Comparison of ENCODE assay signal across 31 cellular contexts in the genomic region with DNA sequence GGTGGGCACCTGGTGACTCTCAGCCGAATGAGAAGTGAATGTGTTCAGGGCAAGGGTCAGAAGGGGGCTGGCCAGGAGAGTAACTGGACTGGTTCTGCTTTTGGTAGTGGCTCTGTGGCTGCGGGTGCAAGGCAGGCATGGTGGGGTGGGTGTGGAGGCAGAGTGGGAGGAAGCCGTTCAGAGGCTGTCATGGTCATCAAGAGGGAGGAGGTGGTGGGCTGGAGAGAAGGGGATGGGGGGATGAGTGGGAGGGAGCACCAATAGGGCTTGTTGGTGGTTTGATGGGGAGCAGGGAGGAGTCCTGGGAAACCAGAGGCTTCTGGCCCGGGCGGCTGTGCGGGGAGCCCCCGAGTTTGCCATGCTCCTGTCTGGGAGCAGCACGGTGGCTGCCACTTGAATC. TPM values are rescaled to one million over a fixed set of nuclear protein-coding genes. Genes with fewer than 3 reads are reported as not detected.
"Had no signal": no experiment of that assay in that cellular context is flagged by ENCODE, and none has a peak within 500 bp of the region (broad histone marks: within the 10 kb centered on the region; RNA-seq: fewer than 3 reads in every experiment).

No MANE protein-coding gene starts in this region.

- H3K9me3 ChIP-seq: testis, thyroid gland, uterus had no signal

- ATAC-seq: stimulated activated effector memory CD8-positive, alpha-beta T cell treated with anti-CD3 and anti-CD28 coated beads, Interleukin-12 subunit alpha, Interleukin-12 subunit beta, amount 100 ng/mL, for 72 hours; stimulated activated memory B cell treated with anti-CD40 and anti-IgM and Interleukin-4, amounts not matched to agents 10 μg/mL and 1 μg/mL and 100 μg/mL, for 72 hours; stimulated activated naive B cell treated with anti-CD40 and anti-IgM and Interleukin-4, amounts not matched to agents 10 μg/mL and 1 μg/mL and 100 μg/mL, for 72 hours; stimulated activated naive CD8-positive, alpha-beta T cell treated with anti-CD3 and anti-CD28 coated beads, Interleukin-15, amount 100 ng/mL, for 72 hours; stimulated activated naive CD8-positive, alpha-beta T cell treated with anti-CD3 and anti-CD28 coated beads, Interleukin-15, Interleukin-2, amounts not matched to agents 100 U/mL and 50 U/mL, for 24 hours; upper lobe of right lung had no signal

- H3K4me3 Mint-ChIP-seq: stimulated activated effector memory CD8-positive, alpha-beta T cell treated with anti-CD3 and anti-CD28 coated beads, Interleukin-12 subunit alpha, Interleukin-12 subunit beta, amount 100 ng/mL, for 72 hours; stimulated activated memory B cell treated with anti-CD40 and anti-IgM and Interleukin-4, amounts not matched to agents 10 μg/mL and 1 μg/mL and 100 μg/mL, for 72 hours; stimulated activated naive B cell treated with anti-CD40 and anti-IgM and Interleukin-4, amounts not matched to agents 10 μg/mL and 1 μg/mL and 100 μg/mL, for 72 hours; stimulated activated naive CD8-positive, alpha-beta T cell treated with anti-CD3 and anti-CD28 coated beads, Interleukin-15, amount 100 ng/mL, for 72 hours; stimulated activated naive CD8-positive, alpha-beta T cell treated with anti-CD3 and anti-CD28 coated beads, Interleukin-15, Interleukin-2, amounts not matched to agents 100 ng/mL and 50 ng/mL, for 24 hours; type B pancreatic cell had no signal

- H3K36me3 Mint-ChIP-seq: stimulated activated effector memory CD8-positive, alpha-beta T cell treated with anti-CD3 and anti-CD28 coated beads, Interleukin-12 subunit alpha, Interleukin-12 subunit beta, amount 100 ng/mL, for 72 hours; type B pancreatic cell had no signal

- H3K27me3 ChIP-seq: testis, thyroid gland, transverse colon, upper lobe of left lung, upper lobe of right lung, uterus, vagina had no signal

- H3K4me1 Mint-ChIP-seq: stimulated activated effector memory CD8-positive, alpha-beta T cell treated with anti-CD3 and anti-CD28 coated beads, Interleukin-12 subunit alpha, Interleukin-12 subunit beta, amount 100 ng/mL, for 72 hours; stimulated activated memory B cell treated with anti-CD40 and anti-IgM and Interleukin-4, amounts not matched to agents 10 μg/mL and 1 μg/mL and 100 μg/mL, for 72 hours; stimulated activated naive B cell treated with anti-CD40 and anti-IgM and Interleukin-4, amounts not matched to agents 10 μg/mL and 1 μg/mL and 100 μg/mL, for 72 hours; stimulated activated naive CD8-positive, alpha-beta T cell treated with anti-CD3 and anti-CD28 coated beads, Interleukin-15, amount 100 ng/mL, for 72 hours had no signal

- H3K27ac Mint-ChIP-seq: stimulated activated effector memory CD8-positive, alpha-beta T cell treated with anti-CD3 and anti-CD28 coated beads, Interleukin-12 subunit alpha, Interleukin-12 subunit beta, amount 100 ng/mL, for 72 hours; stimulated activated memory B cell treated with anti-CD40 and anti-IgM and Interleukin-4, amounts not matched to agents 10 μg/mL and 1 μg/mL and 100 μg/mL, for 72 hours; stimulated activated naive B cell treated with anti-CD40 and anti-IgM and Interleukin-4, amounts not matched to agents 10 μg/mL and 1 μg/mL and 100 μg/mL, for 72 hours; stimulated activated naive CD8-positive, alpha-beta T cell treated with anti-CD3 and anti-CD28 coated beads, Interleukin-15, amount 100 ng/mL, for 72 hours; stimulated activated naive CD8-positive, alpha-beta T cell treated with anti-CD3 and anti-CD28 coated beads, Interleukin-15, Interleukin-2, amounts not matched to agents 100 ng/mL and 50 ng/mL, for 24 hours; type B pancreatic cell had no signal

- DNase-seq: stimulated activated CD4-positive, alpha-beta T cell treated with anti-CD3 and anti-CD28 coated beads, Interleukin-2, amount 100 ng/mL, for 48 hours; stimulated activated CD4-positive, alpha-beta T cell treated with anti-CD3 and anti-CD28 coated beads, Interleukin-4, amount 100 ng/mL, for 1 hour; stimulated activated CD4-positive, alpha-beta T cell treated with anti-CD3 and anti-CD28 coated beads, Interleukin-4, amount 100 ng/mL, for 24 hours; stimulated activated CD4-positive, alpha-beta T cell treated with anti-CD3 and anti-CD28 coated beads, Interleukin-4, amount 100 ng/mL, for 4 hours; stimulated activated CD8-positive, alpha-beta memory T cell treated with anti-CD3 and anti-CD28 coated beads, Interleukin-4, amount 100 ng/mL, for 48 hours; stimulated activated naive B cell treated with anti-CD40 and anti-IgM and Interleukin-4, amounts not matched to agents 10 μg/mL and 1 μg/mL and 100 μg/mL, for 72 hours; stimulated activated naive CD4-positive, alpha-beta T cell; stimulated activated naive CD4-positive, alpha-beta T cell treated with Interleukin-2 at 50 U/mL for 16 hours; stimulated activated naive CD8-positive, alpha-beta T cell treated with anti-CD3 and anti-CD28 coated beads, Interleukin-15, amount 100 ng/mL, for 72 hours; stimulated activated naive CD8-positive, alpha-beta T cell treated with anti-CD3 and anti-CD28 coated beads, Interleukin-15, Interleukin-2, amounts not matched to agents 100 U/mL and 50 U/mL, for 24 hours; stomach; substantia nigra; testis; thyroid gland; tibial artery; transverse colon; trophoblast cell; upper lobe of left lung; upper lobe of right lung; uterus had no signal

- H3K4me3 ChIP-seq: stomach, suprapubic skin, testis, thoracic aorta, thyroid gland, tibial artery, tibial nerve, transverse colon, upper lobe of left lung, upper lobe of right lung, uterus, vagina had no signal

- H3K4me1 ChIP-seq: stomach, suprapubic skin, testis, thyroid gland, tibial artery, transverse colon, upper lobe of left lung, upper lobe of right lung, uterus, vagina had no signal

- H3K27ac ChIP-seq: stomach, suprapubic skin, testis, thoracic aorta, thyroid gland, tibial artery, tibial nerve, transverse colon, upper lobe of left lung, upper lobe of right lung, uterus, vagina had no signal

- H3K36me3 ChIP-seq: stomach, suprapubic skin, thoracic aorta, thyroid gland, tibial artery, tibial nerve, transverse colon, upper lobe of left lung, upper lobe of right lung, uterus, vagina had no signal

RNA-seq across cellular contexts. Expression of gene FAM163B, which starts 13.3 kb away (rescaled TPM):
- total RNA-seq: stomach, subcutaneous adipose tissue, suprapubic skin, thoracic aorta, thyroid gland, upper lobe of left lung, upper lobe of right lung, ureter, uterus, vagina had no signal
- polyA plus RNA-seq: stomach had no signal

RNA-seq across cellular contexts. Expression of gene DBH, which starts 40.3 kb away (rescaled TPM):
- total RNA-seq: subcutaneous adipose tissue, suprapubic skin, temporal lobe, thoracic aorta, transverse colon, upper lobe of right lung, ureter had no signal
